Comparison of ENCODE assay signal across 1 cellular context in genomic region chr3:48635222-48636021, GRCh38.
TF ChIP-seq lines count a peak whose summit lies in the region.

SLC26A6 (minus strand) TSS chr3:48635461; CDS start chr3:48635393, 68 bp downstream.

TF ChIP-seq in HepG2, 621 proteins besides CTCF, POLR2A, EP300 and RAD21 (continued from another document and continues in another):
- TF ChIP-seq ZNF513 (CRISPR knock-in tag; conservative IDR thresholded peaks at IDR 0.05) (no peak), ETS1 (CRISPR knock-in tag; IDR thresholded peaks at IDR 0.05) (0 out of 2 replicates have a peak, but pooled peaks have one; percentile 60), ZNF335 (CRISPR knock-in tag; IDR thresholded peaks at IDR 0.05) (no peak), FOSL1 (CRISPR knock-in tag; IDR thresholded peaks at IDR 0.05; ENCODE audit: borderline replicate concordance) (no peak), ZNF761 (CRISPR knock-in tag; conservative IDR thresholded peaks at IDR 0.05) (peak; percentile 49; the same call in 1 of the 2 replicates), CREBL2 (CRISPR knock-in tag; IDR thresholded peaks at IDR 0.05; ENCODE audit: borderline replicate concordance) (no peak), SMC3 (IDR thresholded peaks at IDR 0.05; ENCODE audit: low read length) (peak; percentile 56), PAF1 (CRISPR knock-in tag; IDR thresholded peaks at IDR 0.05) (no peak), SOX13 (IDR thresholded peaks at IDR 0.05) (no peak; the same call in 1 of the 2 replicates), SOX13 (CRISPR knock-in tag; conservative IDR thresholded peaks at IDR 0.05 in 1 of 2, IDR thresholded peaks at IDR 0.05 in 1 of 2) (no peak), SNAPC4 (CRISPR knock-in tag; IDR thresholded peaks at IDR 0.05) (peak; percentile 78; the same call in 1 of the 2 replicates), THAP7 (CRISPR knock-in tag; IDR thresholded peaks at IDR 0.05) (peak; percentile 58; the same call in 1 of the 2 replicates), TFE3 (CRISPR knock-in tag; IDR thresholded peaks at IDR 0.05) (peak; percentile 50; the same call in 1 of the 2 replicates), RNF219 (CRISPR knock-in tag; IDR thresholded peaks at IDR 0.05) (no peak), ZNF614 (CRISPR knock-in tag; IDR thresholded peaks at IDR 0.05; ENCODE audit: borderline replicate concordance) (peak; percentile 26; the same call in 1 of the 2 replicates), KLF9 (CRISPR knock-in tag; IDR thresholded peaks at IDR 0.05; ENCODE audit: low read depth) (no peak), NFAT5 (CRISPR knock-in tag; IDR thresholded peaks at IDR 0.05) (no peak), CBFB (CRISPR knock-in tag; IDR thresholded peaks at IDR 0.05) (0 out of 2 replicates have a peak, but pooled peaks have one; percentile 34), RERE (CRISPR knock-in tag; IDR thresholded peaks at IDR 0.05; ENCODE audit: low read depth) (no peak), CEBPZ (IDR thresholded peaks at IDR 0.05; ENCODE audit: low read length) (no peak)
